In genomic region chr14:68951051-68951797, GRCh38 we compare ENCODE assay signal across 8 cellular contexts. TPM values are rescaled to one million over a fixed set of nuclear protein-coding genes. Genes with fewer than 3 reads are reported as not detected.
DNase-seq lines count a peak whose midpoint lies in the region; ATAC-seq and TF ChIP-seq lines count a peak whose summit lies in the region.

No MANE protein-coding gene starts in this region.

- H3K4me3 ChIP-seq in body of pancreas: no peak overlapping the region
- H3K4me3 ChIP-seq in liver (ENCODE audit: low read depth in 1 of 3, low read length in 3 of 3): no peak overlapping the region
- H3K4me3 ChIP-seq in uterus: no peak overlapping the region
- no peak overlapping the region for H3K4me3 ChIP-seq in Karpas-422 (ENCODE audit: low read length)

- ATAC-seq in activated T-cell treated with anti-CD3 and anti-CD28 coated beads, Interleukin-2, amount 50 U/mL, for 72 hours (replicated peaks in 1 of 2): no peak
- ATAC-seq in activated T-cell treated with anti-CD3 and anti-CD28 coated beads, Interleukin-2, amount 50 U/mL, for 4 hours: no peak
- no peak for ATAC-seq in body of pancreas

- WGBS in body of pancreas, 2 donors: 64 to 73% methylated on average over 19 of the region's 19 CpGs
- 72% methylated on average over 19 of the region's 19 CpGs for WGBS in liver

- TF ChIP-seq POLR2A in body of pancreas (IDR thresholded peaks at IDR 0.05) (no peak), uterus (IDR thresholded peaks at IDR 0.05) (peak in 1 of 2 donors; percentile 28)

- no peak for TF ChIP-seq CTCF in body of pancreas (IDR thresholded peaks at IDR 0.05)
- TF ChIP-seq CTCF in liver (IDR thresholded peaks at IDR 0.05; ENCODE audit: low read depth, low read length, missing input control): no peak
- TF ChIP-seq CTCF in uterus (IDR thresholded peaks at IDR 0.05): no peak

- no peaks in the 10 kb centered on the region for H3K9me3 Mint-ChIP-seq in activated T-cell treated with anti-CD3 and anti-CD28 coated beads, Interleukin-2, amount 50 U/mL, for 72 hours
- no peaks in the 10 kb centered on the region for H3K9me3 Mint-ChIP-seq in activated T-cell treated with anti-CD3 and anti-CD28 coated beads, Interleukin-2, amount 50 U/mL, for 4 hours

- H3K27ac ChIP-seq in body of pancreas: peak overlapping the region in 1 of 4 donors; percentile 51
- peak overlapping the region; percentile 53 to 65 for H3K27ac ChIP-seq in liver (ENCODE audit: low read depth in 1 of 2, low read length in 2 of 2)
- peak overlapping the region; percentile 93 to 95 for H3K27ac ChIP-seq in uterus
- H3K27ac ChIP-seq in Karpas-422 (ENCODE audit: low read length): no peak overlapping the region

- H3K9me3 ChIP-seq in body of pancreas (no peaks in the 10 kb centered on the region), liver (ENCODE audit: control insufficient read depth in 4 of 4, low read length in 3 of 4) (no peaks in the 10 kb centered on the region), uterus (no peaks in the 10 kb centered on the region), Karpas-422 (ENCODE audit: low read length) (no peaks in the 10 kb centered on the region)

- H3K9me2 ChIP-seq in Karpas-422 (replicated peaks; ENCODE audit: insufficient read depth, low read length): no peaks in the 10 kb centered on the region

- no peaks in the 10 kb centered on the region for H3K79me2 ChIP-seq in Karpas-422 (ENCODE audit: low read length)

- peaks cover 90% of the 10 kb centered on the region for H3K4me1 Mint-ChIP-seq in activated T-cell treated with anti-CD3 and anti-CD28 coated beads, Interleukin-2, amount 50 U/mL, for 72 hours (ENCODE audit: low read depth)
- H3K4me1 Mint-ChIP-seq in activated T-cell treated with anti-CD3 and anti-CD28 coated beads, Interleukin-2, amount 50 U/mL, for 4 hours (ENCODE audit: low read depth): peaks cover 77% of the 10 kb centered on the region

- TF ChIP-seq RAD21 in liver (IDR thresholded peaks at IDR 0.05): peak in 1 of 2 donors; percentile 20

- H3K27me3 ChIP-seq in body of pancreas (no peaks in the 10 kb centered on the region), liver (ENCODE audit: control insufficient read depth in 4 of 4, insufficient read depth in 4 of 4, low read length in 3 of 4) (no peaks in the 10 kb centered on the region), uterus (no peaks in the 10 kb centered on the region), Karpas-422 (ENCODE audit: low read length) (no peaks in the 10 kb centered on the region)

- intact Hi-C loops in body of pancreas (cut with DNase I): no loop called here
- intact Hi-C loops in uterus (cut with DNase I; ENCODE audit: low total_unique reads): no loop called here

- no peaks in the 10 kb centered on the region for H3K36me3 Mint-ChIP-seq in activated T-cell treated with anti-CD3 and anti-CD28 coated beads, Interleukin-2, amount 50 U/mL, for 72 hours (ENCODE audit: insufficient read depth in 2 of 2)
- H3K36me3 Mint-ChIP-seq in activated T-cell treated with anti-CD3 and anti-CD28 coated beads, Interleukin-2, amount 50 U/mL, for 4 hours (ENCODE audit: insufficient read depth): peaks cover 2% of the 10 kb centered on the region

- H3K9ac ChIP-seq in liver (ENCODE audit: low read depth in 1 of 2, low read length in 2 of 2): no peak overlapping the region
- H3K9ac ChIP-seq in Karpas-422 (ENCODE audit: low read length): no peak overlapping the region

- H3K4me1 ChIP-seq in body of pancreas (peaks cover 64% of the 10 kb centered on the region), liver (ENCODE audit: control insufficient read depth in 4 of 4, insufficient read depth in 4 of 4, low read length in 3 of 4) (peaks cover 21 to 61% (median 39%) of the 10 kb centered on the region in 4 donors), uterus (peaks cover 20 to 68% of the 10 kb centered on the region in 2 donors), Karpas-422 (ENCODE audit: low read length) (no peaks in the 10 kb centered on the region)

- H3K27me3 Mint-ChIP-seq in activated T-cell treated with anti-CD3 and anti-CD28 coated beads, Interleukin-2, amount 50 U/mL, for 72 hours (ENCODE audit: low read depth): no peaks in the 10 kb centered on the region
- no peaks in the 10 kb centered on the region for H3K27me3 Mint-ChIP-seq in activated T-cell treated with anti-CD3 and anti-CD28 coated beads, Interleukin-2, amount 50 U/mL, for 4 hours (ENCODE audit: low read depth)

- no peak overlapping the region for H2AFZ ChIP-seq in Karpas-422 (ENCODE audit: low read length)

- H3K36me3 ChIP-seq in body of pancreas (replicated peaks in 1 of 2; ENCODE audit: insufficient read depth in 1 of 2, low read depth in 2 of 2) (no peaks in the 10 kb centered on the region), liver (ENCODE audit: control insufficient read depth in 4 of 4, insufficient read depth in 3 of 4, low read depth in 1 of 4, low read length in 3 of 4) (no peaks in the 10 kb centered on the region), uterus (no peaks in the 10 kb centered on the region), Karpas-422 (ENCODE audit: insufficient read depth, low read length) (no peaks in the 10 kb centered on the region)

- H3K4me2 ChIP-seq in Karpas-422 (ENCODE audit: low read depth, low read length, poor library complexity, severe bottlenecking): no peak overlapping the region

- DNase-seq in activated T-cell treated with anti-CD3 and anti-CD28 coated beads, Interleukin-2, amount 50 U/mL, for 72 hours: peak in 1 of 2 donors; percentile 13
- no peak for DNase-seq in activated T-cell treated with anti-CD3 and anti-CD28 coated beads, Interleukin-2, amount 50 U/mL, for 4 hours
- DNase-seq in body of pancreas (peak in 3 of 4 donors; percentile 59 to 78 (median 60)), uterus (peak; percentile 93 to 99), Karpas-422 (no peak), NCI-H1436 (lab: John Stamatoyannopoulos, UW) (no peak), DMS153 (lab: John Stamatoyannopoulos, UW) (no peak)

- no peaks in the 10 kb centered on the region for H4K20me1 ChIP-seq in Karpas-422 (ENCODE audit: insufficient read depth, low read depth, low read length)

- H3K4me3 Mint-ChIP-seq in activated T-cell treated with anti-CD3 and anti-CD28 coated beads, Interleukin-2, amount 50 U/mL, for 72 hours: peak overlapping the region in 1 of 2 donors; percentile 29
- H3K4me3 Mint-ChIP-seq in activated T-cell treated with anti-CD3 and anti-CD28 coated beads, Interleukin-2, amount 50 U/mL, for 4 hours: no peak overlapping the region

- H3K27ac Mint-ChIP-seq in activated T-cell treated with anti-CD3 and anti-CD28 coated beads, Interleukin-2, amount 50 U/mL, for 72 hours: peak overlapping the region; percentile 64

TF ChIP-seq in liver, 16 proteins besides CTCF, POLR2A, EP300 and RAD21:
- no peak for TF ChIP-seq HNF4A (conservative IDR thresholded peaks at IDR 0.05)
- TF ChIP-seq, protein P1, sequence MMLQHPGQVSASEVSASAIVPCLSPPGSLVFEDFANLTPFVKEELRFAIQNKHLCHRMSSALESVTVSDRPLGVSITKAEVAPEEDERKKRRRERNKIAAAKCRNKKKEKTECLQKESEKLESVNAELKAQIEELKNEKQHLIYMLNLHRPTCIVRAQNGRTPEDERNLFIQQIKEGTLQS (IDR thresholded peaks at IDR 0.05): no peak
- TF ChIP-seq NR2F2 (IDR thresholded peaks at IDR 0.05): peak; percentile 7
- no peak for TF ChIP-seq MAX (IDR thresholded peaks at IDR 0.05)
- TF ChIP-seq SP1 (IDR thresholded peaks at IDR 0.05): no peak
- TF ChIP-seq JUND (IDR thresholded peaks at IDR 0.05): no peak
- TF ChIP-seq YY1 (IDR thresholded peaks at IDR 0.05): no peak

RNA-seq across cellular contexts. Expression of gene ACTN1, which starts 27.9 kb away (rescaled TPM):
- 10 to 100 TPM; 42.6 to 50.7 TPM for total RNA-seq in activated T-cell treated with anti-CD3 and anti-CD28 coated beads, Interleukin-2, amount 50 U/mL, for 72 hours
- 10 to 100 TPM; 47.0 to 77.1 (median 56.2) TPM for total RNA-seq in activated T-cell treated with anti-CD3 and anti-CD28 coated beads, Interleukin-2, amount 50 U/mL, for 4 hours
- total RNA-seq in body of pancreas: 10 to 100 TPM; 84.8 to 93.6 TPM
- total RNA-seq in liver: 100 to 1,000 TPM in 1 of 2 donors, 10 to 100 TPM in 1; 55.4 to 100 TPM
- polyA plus RNA-seq in liver: 10 to 100 TPM; 36.2 to 70.7 TPM
- total RNA-seq in uterus: 100 to 1,000 TPM; 147 to 538 (median 343) TPM
- total RNA-seq in Karpas-422 (2014; rRNA removed; shearing (Covaris generic); ENCODE audit: low replicate concordance): 1.1 TPM in 1 of 2 replicates, not detected in the other

Comparison
In these comparisons a context has a peak if more than half of its experiments do, and no peak if none do; other contexts are left out.
1. DNase-seq: peak in body of pancreas (3 of 4) and uterus (2 of 2); none in activated T-cell treated with anti-CD3 and anti-CD28 coated beads, Interleukin-2, amount 50 U/mL, for 4 hours (single experiment), Karpas-422 (single experiment), NCI-H1436 (single experiment) and DMS153 (single experiment).
2. RNA of gene ACTN1, which starts 27.9 kb away (total RNA-seq): 147 to 538 TPM in uterus, 55.4 to 100 TPM in liver, 84.8 to 93.6 TPM in body of pancreas, 47.0 to 77.1 TPM in activated T-cell treated with anti-CD3 and anti-CD28 coated beads, Interleukin-2, amount 50 U/mL, for 4 hours and 42.6 to 50.7 TPM in activated T-cell treated with anti-CD3 and anti-CD28 coated beads, Interleukin-2, amount 50 U/mL, for 72 hours; 1.1 TPM in Karpas-422; every median in the first group is over 10 times any median in the second.